ENCODE assay signal across 28 cellular contexts in genomic region chr1:214287884-214288283, GRCh38.
"Had no signal": no experiment of that assay in that cellular context is flagged by ENCODE, and none has a peak within 500 bp of the region (broad histone marks: within the 10 kb centered on the region; RNA-seq: fewer than 3 reads in every experiment).

No MANE protein-coding gene starts in this region.

- H3K9me3 Mint-ChIP-seq: activated CD4-positive, alpha-beta T cell treated with anti-CD3 and anti-CD28 coated beads, Interleukin-2, amount 10 ng/mL, durations not matched to agents 24 days and 14 days; activated T-cell treated with anti-CD3 and anti-CD28 coated beads, Interleukin-2, amount 50 U/mL, for 24 hours; activated T-helper 1 cell treated with anti-CD3 and anti-CD28 coated beads, Interleukin-12 subunit alpha, Interleukin-12 subunit beta, Interleukin-2, Interleukin-4 antibody, amounts not matched to agents 30 ng/mL and 10 ng/mL and 1 ng/mL, durations not matched to agents 14 hours and 24 hours and 36 hours; T-helper 1 cell treated with Interleukin-12 subunit alpha and Interleukin-12 subunit beta and Interleukin-4 antibody, amounts not matched to agents 30 μg/mL and 1 μg/mL, for 36 hours; WTC11 had no signal

- H3K9ac ChIP-seq: KMS-11, SK-N-SH had no signal

- H3K9me3 ChIP-seq: adrenal gland, SK-N-SH had no signal

- H3K4me1 ChIP-seq: adrenal gland had no signal

- H3K27me3 ChIP-seq: adrenal gland had no signal

- H3K27ac ChIP-seq: adrenal gland, KMS-11 had no signal

- H3K27ac Mint-ChIP-seq: activated CD4-positive, alpha-beta T cell treated with anti-CD3 and anti-CD28 coated beads, Interleukin-2, amount 10 ng/mL, durations not matched to agents 24 days and 14 days; activated CD8-positive, alpha-beta memory T cell treated with anti-CD3 and anti-CD28 coated beads, Interleukin-2, amount 10 ng/mL, durations not matched to agents 7 days and 5 days; activated naive CD8-positive, alpha-beta T cell; activated T-cell treated with anti-CD3 and anti-CD28 coated beads, Interleukin-2, amount 50 U/mL, for 24 hours; activated T-helper 1 cell treated with anti-CD3 and anti-CD28 coated beads, Interleukin-12 subunit alpha, Interleukin-12 subunit beta, Interleukin-2, Interleukin-4 antibody, amounts not matched to agents 30 ng/mL and 10 ng/mL and 1 ng/mL, durations not matched to agents 14 hours and 24 hours and 36 hours; T-helper 1 cell treated with Interleukin-12 subunit alpha and Interleukin-12 subunit beta and Interleukin-4 antibody, amounts not matched to agents 30 μg/mL and 1 μg/mL, for 36 hours; WTC11 had no signal

- H3K36me3 Mint-ChIP-seq: WTC11 had no signal

- H3K27me3 Mint-ChIP-seq: activated CD4-positive, alpha-beta T cell treated with anti-CD3 and anti-CD28 coated beads, Interleukin-2, amount 10 ng/mL, durations not matched to agents 24 days and 14 days; activated CD8-positive, alpha-beta memory T cell treated with anti-CD3 and anti-CD28 coated beads, Interleukin-2, amount 10 ng/mL, durations not matched to agents 7 days and 5 days; activated naive CD8-positive, alpha-beta T cell; activated T-cell treated with anti-CD3 and anti-CD28 coated beads, Interleukin-2, amount 50 U/mL, for 24 hours had no signal

- H3K9me2 ChIP-seq: SK-N-SH had no signal

- H3K4me3 Mint-ChIP-seq: activated CD4-positive, alpha-beta T cell treated with anti-CD3 and anti-CD28 coated beads, Interleukin-2, amount 10 ng/mL, durations not matched to agents 24 days and 14 days; activated CD8-positive, alpha-beta memory T cell treated with anti-CD3 and anti-CD28 coated beads, Interleukin-2, amount 10 ng/mL, durations not matched to agents 7 days and 5 days; activated naive CD8-positive, alpha-beta T cell; activated T-cell treated with anti-CD3 and anti-CD28 coated beads, Interleukin-2, amount 50 U/mL, for 24 hours; activated T-helper 1 cell treated with anti-CD3 and anti-CD28 coated beads, Interleukin-12 subunit alpha, Interleukin-12 subunit beta, Interleukin-2, Interleukin-4 antibody, amounts not matched to agents 30 ng/mL and 10 ng/mL and 1 ng/mL, durations not matched to agents 14 hours and 24 hours and 36 hours; T-helper 1 cell treated with Interleukin-12 subunit alpha and Interleukin-12 subunit beta and Interleukin-4 antibody, amounts not matched to agents 30 μg/mL and 1 μg/mL, for 36 hours; WTC11 had no signal

- H3K36me3 ChIP-seq: adrenal gland had no signal

- H3K4me3 ChIP-seq: adrenal gland had no signal

- H3K4me2 ChIP-seq: KMS-11, SK-N-SH had no signal

- ATAC-seq: activated CD8-positive, alpha-beta memory T cell treated with anti-CD3 and anti-CD28 coated beads, Interleukin-2, amount 10 ng/mL, durations not matched to agents 7 days and 5 days; Panc1; Right ventricle myocardium inferior; WTC11 had no signal

- DNase-seq: activated CD4-positive, alpha-beta T cell treated with anti-CD3 and anti-CD28 coated beads, Interleukin-2, amount 10 ng/mL, durations not matched to agents 24 days and 14 days; activated CD4-positive, alpha-beta T cell treated with anti-CD3 and anti-CD28 coated beads, Interleukin-2, amount 50 U/mL, for 48 hours; activated CD4-positive, CD25-positive, alpha-beta regulatory T cell treated with anti-CD3 and anti-CD28 coated beads, Interleukin-2, amount 50 U/mL, for 72 hours; activated CD8-positive, alpha-beta memory T cell treated with anti-CD3 and anti-CD28 coated beads, Interleukin-2, amount 10 ng/mL, durations not matched to agents 7 days and 5 days; activated effector memory CD4-positive, alpha-beta T cell treated with Interleukin-2 at 50 U/mL for 16 hours; activated naive CD4-positive, alpha-beta T cell; activated T-cell treated with anti-CD3 and anti-CD28 coated beads, Interleukin-2, amount 50 U/mL, for 24 hours; adrenal gland; anterior cingulate cortex; MM.1S; NCI-H1105; NCI-H1436; NCI-H187; NCI-H2081; NCI-H510A treated with DMSO at 0.1 percent for 48 hours; NCI-H69; NK-92 treated with Interleukin-12 subunit alpha and Interleukin-12 subunit beta, amount 100 ng/mL, for 24 hours; OCI-M1; RPMI8226; SK-N-SH; T-helper 9 cell had no signal
